ENCODE assay signal across 1 cellular context in the genomic region with DNA sequence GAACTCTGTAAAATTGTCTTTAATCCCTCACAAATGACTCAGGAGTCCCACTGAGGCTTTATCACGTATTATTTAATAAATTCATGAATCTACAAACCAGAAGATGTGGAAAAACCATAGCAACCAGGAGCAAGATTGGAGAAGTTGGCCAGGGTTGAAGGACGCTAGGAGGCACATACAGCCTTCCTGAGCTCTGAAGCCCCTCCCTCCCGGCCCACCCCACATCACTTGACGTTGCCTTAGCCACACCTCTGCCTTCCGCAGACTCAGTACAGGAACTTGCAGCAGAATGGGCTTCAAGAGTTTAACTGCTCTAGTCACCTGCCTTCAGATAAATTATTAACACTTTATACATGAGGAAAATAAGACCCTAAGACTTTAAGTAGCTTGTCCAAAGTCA.
TF ChIP-seq lines count a peak whose summit lies in the region.

No MANE protein-coding gene starts in this region.

TF ChIP-seq in GM23338, 12 proteins besides CTCF, POLR2A, EP300 and RAD21:
- TF ChIP-seq, protein P1, sequence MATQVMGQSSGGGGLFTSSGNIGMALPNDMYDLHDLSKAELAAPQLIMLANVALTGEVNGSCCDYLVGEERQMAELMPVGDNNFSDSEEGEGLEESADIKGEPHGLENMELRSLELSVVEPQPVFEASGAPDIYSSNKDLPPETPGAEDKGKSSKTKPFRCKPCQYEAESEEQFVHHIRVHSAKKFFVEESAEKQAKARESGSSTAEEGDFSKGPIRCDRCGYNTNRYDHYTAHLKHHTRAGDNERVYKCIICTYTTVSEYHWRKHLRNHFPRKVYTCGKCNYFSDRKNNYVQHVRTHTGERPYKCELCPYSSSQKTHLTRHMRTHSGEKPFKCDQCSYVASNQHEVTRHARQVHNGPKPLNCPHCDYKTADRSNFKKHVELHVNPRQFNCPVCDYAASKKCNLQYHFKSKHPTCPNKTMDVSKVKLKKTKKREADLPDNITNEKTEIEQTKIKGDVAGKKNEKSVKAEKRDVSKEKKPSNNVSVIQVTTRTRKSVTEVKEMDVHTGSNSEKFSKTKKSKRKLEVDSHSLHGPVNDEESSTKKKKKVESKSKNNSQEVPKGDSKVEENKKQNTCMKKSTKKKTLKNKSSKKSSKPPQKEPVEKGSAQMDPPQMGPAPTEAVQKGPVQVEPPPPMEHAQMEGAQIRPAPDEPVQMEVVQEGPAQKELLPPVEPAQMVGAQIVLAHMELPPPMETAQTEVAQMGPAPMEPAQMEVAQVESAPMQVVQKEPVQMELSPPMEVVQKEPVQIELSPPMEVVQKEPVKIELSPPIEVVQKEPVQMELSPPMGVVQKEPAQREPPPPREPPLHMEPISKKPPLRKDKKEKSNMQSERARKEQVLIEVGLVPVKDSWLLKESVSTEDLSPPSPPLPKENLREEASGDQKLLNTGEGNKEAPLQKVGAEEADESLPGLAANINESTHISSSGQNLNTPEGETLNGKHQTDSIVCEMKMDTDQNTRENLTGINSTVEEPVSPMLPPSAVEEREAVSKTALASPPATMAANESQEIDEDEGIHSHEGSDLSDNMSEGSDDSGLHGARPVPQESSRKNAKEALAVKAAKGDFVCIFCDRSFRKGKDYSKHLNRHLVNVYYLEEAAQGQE (IDR thresholded peaks at IDR 0.05; ENCODE audit: unreplicated experiment), result no peak
- TF ChIP-seq EZH2 (IDR thresholded peaks at IDR 0.05; ENCODE audit: low read depth, unreplicated experiment) (no peak), ZNF114 (CRISPR knock-in tag; IDR thresholded peaks at IDR 0.05) (no peak), STAT1 (IDR thresholded peaks at IDR 0.05; ENCODE audit: unreplicated experiment) (no peak), JUNB (IDR thresholded peaks at IDR 0.05; ENCODE audit: unreplicated experiment) (no peak), CREB1 (CRISPR knock-in tag; IDR thresholded peaks at IDR 0.05; ENCODE audit: low read depth) (no peak), POLR2AphosphoS5 (IDR thresholded peaks at IDR 0.05; ENCODE audit: low read depth) (no peak), ZNF331 (CRISPR knock-in tag; IDR thresholded peaks at IDR 0.05; ENCODE audit: low read depth) (no peak), EZH2phosphoT487 (IDR thresholded peaks at IDR 0.05; ENCODE audit: unreplicated experiment) (no peak), NANOG (IDR thresholded peaks at IDR 0.05; ENCODE audit: borderline replicate concordance) (no peak)
- TF ChIP-seq, protein P2, sequence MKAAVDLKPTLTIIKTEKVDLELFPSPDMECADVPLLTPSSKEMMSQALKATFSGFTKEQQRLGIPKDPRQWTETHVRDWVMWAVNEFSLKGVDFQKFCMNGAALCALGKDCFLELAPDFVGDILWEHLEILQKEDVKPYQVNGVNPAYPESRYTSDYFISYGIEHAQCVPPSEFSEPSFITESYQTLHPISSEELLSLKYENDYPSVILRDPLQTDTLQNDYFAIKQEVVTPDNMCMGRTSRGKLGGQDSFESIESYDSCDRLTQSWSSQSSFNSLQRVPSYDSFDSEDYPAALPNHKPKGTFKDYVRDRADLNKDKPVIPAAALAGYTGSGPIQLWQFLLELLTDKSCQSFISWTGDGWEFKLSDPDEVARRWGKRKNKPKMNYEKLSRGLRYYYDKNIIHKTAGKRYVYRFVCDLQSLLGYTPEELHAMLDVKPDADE (IDR thresholded peaks at IDR 0.05), result no peak
- TF ChIP-seq, protein P3, sequence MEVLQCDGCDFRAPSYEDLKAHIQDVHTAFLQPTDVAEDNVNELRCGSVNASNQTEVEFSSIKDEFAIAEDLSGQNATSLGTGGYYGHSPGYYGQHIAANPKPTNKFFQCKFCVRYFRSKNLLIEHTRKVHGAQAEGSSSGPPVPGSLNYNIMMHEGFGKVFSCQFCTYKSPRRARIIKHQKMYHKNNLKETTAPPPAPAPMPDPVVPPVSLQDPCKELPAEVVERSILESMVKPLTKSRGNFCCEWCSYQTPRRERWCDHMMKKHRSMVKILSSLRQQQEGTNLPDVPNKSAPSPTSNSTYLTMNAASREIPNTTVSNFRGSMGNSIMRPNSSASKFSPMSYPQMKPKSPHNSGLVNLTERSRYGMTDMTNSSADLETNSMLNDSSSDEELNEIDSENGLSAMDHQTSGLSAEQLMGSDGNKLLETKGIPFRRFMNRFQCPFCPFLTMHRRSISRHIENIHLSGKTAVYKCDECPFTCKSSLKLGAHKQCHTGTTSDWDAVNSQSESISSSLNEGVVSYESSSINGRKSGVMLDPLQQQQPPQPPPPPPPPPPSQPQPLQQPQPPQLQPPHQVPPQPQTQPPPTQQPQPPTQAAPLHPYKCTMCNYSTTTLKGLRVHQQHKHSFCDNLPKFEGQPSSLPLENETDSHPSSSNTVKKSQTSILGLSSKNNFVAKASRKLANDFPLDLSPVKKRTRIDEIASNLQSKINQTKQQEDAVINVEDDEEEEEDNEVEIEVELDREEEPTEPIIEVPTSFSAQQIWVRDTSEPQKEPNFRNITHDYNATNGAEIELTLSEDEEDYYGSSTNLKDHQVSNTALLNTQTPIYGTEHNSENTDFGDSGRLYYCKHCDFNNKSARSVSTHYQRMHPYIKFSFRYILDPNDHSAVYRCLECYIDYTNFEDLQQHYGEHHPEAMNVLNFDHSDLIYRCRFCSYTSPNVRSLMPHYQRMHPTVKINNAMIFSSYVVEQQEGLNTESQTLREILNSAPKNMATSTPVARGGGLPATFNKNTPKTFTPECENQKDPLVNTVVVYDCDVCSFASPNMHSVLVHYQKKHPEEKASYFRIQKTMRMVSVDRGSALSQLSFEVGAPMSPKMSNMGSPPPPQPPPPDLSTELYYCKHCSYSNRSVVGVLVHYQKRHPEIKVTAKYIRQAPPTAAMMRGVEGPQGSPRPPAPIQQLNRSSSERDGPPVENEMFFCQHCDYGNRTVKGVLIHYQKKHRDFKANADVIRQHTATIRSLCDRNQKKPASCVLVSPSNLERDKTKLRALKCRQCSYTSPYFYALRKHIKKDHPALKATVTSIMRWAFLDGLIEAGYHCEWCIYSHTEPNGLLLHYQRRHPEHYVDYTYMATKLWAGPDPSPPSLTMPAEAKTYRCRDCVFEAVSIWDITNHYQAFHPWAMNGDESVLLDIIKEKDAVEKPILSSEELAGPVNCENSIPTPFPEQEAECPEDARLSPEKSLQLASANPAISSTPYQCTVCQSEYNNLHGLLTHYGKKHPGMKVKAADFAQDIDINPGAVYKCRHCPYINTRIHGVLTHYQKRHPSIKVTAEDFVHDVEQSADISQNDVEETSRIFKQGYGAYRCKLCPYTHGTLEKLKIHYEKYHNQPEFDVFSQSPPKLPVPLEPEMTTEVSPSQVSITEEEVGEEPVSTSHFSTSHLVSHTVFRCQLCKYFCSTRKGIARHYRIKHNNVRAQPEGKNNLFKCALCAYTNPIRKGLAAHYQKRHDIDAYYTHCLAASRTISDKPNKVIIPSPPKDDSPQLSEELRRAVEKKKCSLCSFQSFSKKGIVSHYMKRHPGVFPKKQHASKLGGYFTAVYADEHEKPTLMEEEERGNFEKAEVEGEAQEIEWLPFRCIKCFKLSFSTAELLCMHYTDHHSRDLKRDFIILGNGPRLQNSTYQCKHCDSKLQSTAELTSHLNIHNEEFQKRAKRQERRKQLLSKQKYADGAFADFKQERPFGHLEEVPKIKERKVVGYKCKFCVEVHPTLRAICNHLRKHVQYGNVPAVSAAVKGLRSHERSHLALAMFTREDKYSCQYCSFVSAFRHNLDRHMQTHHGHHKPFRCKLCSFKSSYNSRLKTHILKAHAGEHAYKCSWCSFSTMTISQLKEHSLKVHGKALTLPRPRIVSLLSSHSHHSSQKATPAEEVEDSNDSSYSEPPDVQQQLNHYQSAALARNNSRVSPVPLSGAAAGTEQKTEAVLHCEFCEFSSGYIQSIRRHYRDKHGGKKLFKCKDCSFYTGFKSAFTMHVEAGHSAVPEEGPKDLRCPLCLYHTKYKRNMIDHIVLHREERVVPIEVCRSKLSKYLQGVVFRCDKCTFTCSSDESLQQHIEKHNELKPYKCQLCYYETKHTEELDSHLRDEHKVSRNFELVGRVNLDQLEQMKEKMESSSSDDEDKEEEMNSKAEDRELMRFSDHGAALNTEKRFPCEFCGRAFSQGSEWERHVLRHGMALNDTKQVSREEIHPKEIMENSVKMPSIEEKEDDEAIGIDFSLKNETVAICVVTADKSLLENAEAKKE (CRISPR knock-in tag; IDR thresholded peaks at IDR 0.05), result no peak
